In the genomic region with DNA sequence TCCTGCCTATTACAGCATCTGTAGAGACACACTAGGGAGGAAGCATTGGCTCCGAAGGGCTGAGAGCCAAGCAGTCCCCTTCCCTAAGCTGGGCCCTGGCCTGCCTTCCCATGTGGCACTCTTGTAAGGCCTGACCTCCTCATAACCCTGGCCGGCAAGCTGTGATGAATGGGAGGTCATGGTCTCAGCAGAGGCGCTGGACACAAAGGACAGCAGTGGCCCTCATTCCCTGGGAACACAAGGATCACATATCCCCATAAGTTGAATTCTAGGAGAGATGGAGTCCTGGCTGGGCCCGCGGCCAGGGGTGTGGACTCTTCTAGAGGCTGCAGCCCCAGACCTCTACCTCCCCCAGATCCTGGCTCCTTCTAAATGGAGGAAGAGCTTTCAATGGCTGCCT, we compare ENCODE assay signal across 31 cellular contexts.
"Had no signal": no experiment of that assay in that cellular context is flagged by ENCODE, and none has a peak within 500 bp of the region (broad histone marks: within the 10 kb centered on the region; RNA-seq: fewer than 3 reads in every experiment).

No MANE protein-coding gene starts in this region.

- H3K4me1 Mint-ChIP-seq: central memory CD8-positive, alpha-beta T cell; memory B cell; naive B cell; stimulated activated effector memory CD8-positive, alpha-beta T cell treated with anti-CD3 and anti-CD28 coated beads, Interleukin-12 subunit alpha, Interleukin-12 subunit beta, amount 100 ng/mL, for 72 hours had no signal

- H3K4me1 ChIP-seq: foreskin keratinocyte, gastroesophageal sphincter, heart left ventricle, pancreas, right lobe of liver, stomach, thyroid gland had no signal

- H3K27me3 Mint-ChIP-seq: memory B cell, naive B cell had no signal

- H3K9me3 Mint-ChIP-seq: central memory CD8-positive, alpha-beta T cell; natural killer cell treated with Interleukin-12 subunit alpha and Interleukin-12 subunit beta and Interleukin-15 and Interleukin-18, amount 100 ng/mL, for 72 hours; stimulated activated effector memory CD8-positive, alpha-beta T cell treated with anti-CD3 and anti-CD28 coated beads, Interleukin-12 subunit alpha, Interleukin-12 subunit beta, amount 100 ng/mL, for 72 hours had no signal

- FAIRE-seq: islet of Langerhans, pancreas had no signal

- H3K27ac ChIP-seq: cardiac muscle cell, epithelial cell of prostate, foreskin keratinocyte, gastroesophageal sphincter, heart left ventricle, pancreas, right lobe of liver, stomach, thyroid gland had no signal

- H3K4me2 ChIP-seq: smooth muscle cell had no signal

- H3K9me3 ChIP-seq: heart left ventricle, mucosa of descending colon, pancreas, right lobe of liver, thyroid gland had no signal

- DNase-seq: cortex of kidney; effector CD4-positive, alpha-beta T cell; foreskin keratinocyte; heart left ventricle; hippocampal formation; left colon; mucosa of descending colon; naive B cell; occipital lobe; pancreas; retina; right lobe of liver; stimulated activated CD4-positive, alpha-beta T cell treated with anti-CD3 and anti-CD28 coated beads, Interleukin-12 subunit alpha, Interleukin-12 subunit beta, amount 100 ng/mL, for 4 hours; stimulated activated CD4-positive, alpha-beta T cell treated with anti-CD3 and anti-CD28 coated beads, Interleukin-1b, Interleukin-23, amount 100 ng/mL, for 48 hours; stimulated activated CD4-positive, alpha-beta T cell treated with anti-CD3 and anti-CD28 coated beads, Interleukin-4, amount 100 ng/mL, for 24 hours; stimulated activated naive CD4-positive, alpha-beta T cell treated with Interleukin-2 at 50 U/mL for 16 hours; stomach; thyroid gland; trophoblast cell had no signal

- H3K36me3 Mint-ChIP-seq: memory B cell; mesothelial cell of epicardium; naive B cell; natural killer cell treated with Interleukin-12 subunit alpha and Interleukin-12 subunit beta and Interleukin-15 and Interleukin-18, amount 100 ng/mL, for 72 hours; stimulated activated effector memory CD8-positive, alpha-beta T cell treated with anti-CD3 and anti-CD28 coated beads, Interleukin-12 subunit alpha, Interleukin-12 subunit beta, amount 100 ng/mL, for 72 hours had no signal

- H3K27me3 ChIP-seq: foreskin keratinocyte, heart left ventricle, pancreas, right lobe of liver, thyroid gland had no signal

- H3K36me3 ChIP-seq: cardiac muscle cell, gastroesophageal sphincter, heart left ventricle, pancreas, right lobe of liver, stomach, thyroid gland had no signal

- H3K27ac Mint-ChIP-seq: memory B cell; mesothelial cell of epicardium; naive B cell; natural killer cell treated with Interleukin-12 subunit alpha and Interleukin-12 subunit beta and Interleukin-15 and Interleukin-18, amount 100 ng/mL, for 72 hours; stimulated activated effector memory CD8-positive, alpha-beta T cell treated with anti-CD3 and anti-CD28 coated beads, Interleukin-12 subunit alpha, Interleukin-12 subunit beta, amount 100 ng/mL, for 72 hours had no signal

- ATAC-seq: esophagus mucosa; foreskin keratinocyte; gastroesophageal sphincter; heart left ventricle; left colon; mucosa of descending colon; natural killer cell treated with Interleukin-12 subunit alpha and Interleukin-12 subunit beta and Interleukin-15 and Interleukin-18, amount 100 ng/mL, for 72 hours; pancreas; right lobe of liver; stimulated activated effector memory CD8-positive, alpha-beta T cell treated with anti-CD3 and anti-CD28 coated beads, Interleukin-12 subunit alpha, Interleukin-12 subunit beta, amount 100 ng/mL, for 72 hours had no signal

- H3K4me3 ChIP-seq: cardiac muscle cell, gastroesophageal sphincter, heart left ventricle, lung, mucosa of descending colon, pancreas, right lobe of liver, smooth muscle cell, stomach, thyroid gland had no signal

- H3K4me3 Mint-ChIP-seq: central memory CD8-positive, alpha-beta T cell; memory B cell; mesothelial cell of epicardium; naive B cell; natural killer cell treated with Interleukin-12 subunit alpha and Interleukin-12 subunit beta and Interleukin-15 and Interleukin-18, amount 100 ng/mL, for 72 hours; stimulated activated effector memory CD8-positive, alpha-beta T cell treated with anti-CD3 and anti-CD28 coated beads, Interleukin-12 subunit alpha, Interleukin-12 subunit beta, amount 100 ng/mL, for 72 hours had no signal
